In the genomic region with DNA sequence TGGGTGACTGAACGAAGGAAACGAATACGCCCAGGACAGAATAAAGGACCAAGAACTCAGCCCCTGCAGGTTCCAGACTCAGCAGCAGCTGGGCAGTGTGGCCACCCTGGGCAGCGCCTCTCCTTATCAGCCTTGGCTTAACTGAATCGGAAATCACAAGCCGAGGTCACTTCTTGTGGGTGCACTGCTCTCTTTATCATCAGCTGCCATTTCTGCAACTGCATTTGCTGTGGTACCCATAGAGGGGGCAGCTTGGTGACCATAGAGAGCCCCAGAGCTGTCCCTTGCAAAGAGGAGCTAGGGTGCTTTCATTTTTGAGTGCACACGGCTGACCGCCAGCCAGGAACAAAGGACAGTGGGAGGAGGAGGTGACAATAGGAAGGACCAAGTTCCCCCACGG, we compare ENCODE assay signal across 1 cellular context.
TF ChIP-seq lines count a peak whose summit lies in the region.

No MANE protein-coding gene starts in this region.

TF ChIP-seq in GM12878, 131 proteins besides CTCF, POLR2A, EP300 and RAD21:
- TF ChIP-seq, protein P1, sequence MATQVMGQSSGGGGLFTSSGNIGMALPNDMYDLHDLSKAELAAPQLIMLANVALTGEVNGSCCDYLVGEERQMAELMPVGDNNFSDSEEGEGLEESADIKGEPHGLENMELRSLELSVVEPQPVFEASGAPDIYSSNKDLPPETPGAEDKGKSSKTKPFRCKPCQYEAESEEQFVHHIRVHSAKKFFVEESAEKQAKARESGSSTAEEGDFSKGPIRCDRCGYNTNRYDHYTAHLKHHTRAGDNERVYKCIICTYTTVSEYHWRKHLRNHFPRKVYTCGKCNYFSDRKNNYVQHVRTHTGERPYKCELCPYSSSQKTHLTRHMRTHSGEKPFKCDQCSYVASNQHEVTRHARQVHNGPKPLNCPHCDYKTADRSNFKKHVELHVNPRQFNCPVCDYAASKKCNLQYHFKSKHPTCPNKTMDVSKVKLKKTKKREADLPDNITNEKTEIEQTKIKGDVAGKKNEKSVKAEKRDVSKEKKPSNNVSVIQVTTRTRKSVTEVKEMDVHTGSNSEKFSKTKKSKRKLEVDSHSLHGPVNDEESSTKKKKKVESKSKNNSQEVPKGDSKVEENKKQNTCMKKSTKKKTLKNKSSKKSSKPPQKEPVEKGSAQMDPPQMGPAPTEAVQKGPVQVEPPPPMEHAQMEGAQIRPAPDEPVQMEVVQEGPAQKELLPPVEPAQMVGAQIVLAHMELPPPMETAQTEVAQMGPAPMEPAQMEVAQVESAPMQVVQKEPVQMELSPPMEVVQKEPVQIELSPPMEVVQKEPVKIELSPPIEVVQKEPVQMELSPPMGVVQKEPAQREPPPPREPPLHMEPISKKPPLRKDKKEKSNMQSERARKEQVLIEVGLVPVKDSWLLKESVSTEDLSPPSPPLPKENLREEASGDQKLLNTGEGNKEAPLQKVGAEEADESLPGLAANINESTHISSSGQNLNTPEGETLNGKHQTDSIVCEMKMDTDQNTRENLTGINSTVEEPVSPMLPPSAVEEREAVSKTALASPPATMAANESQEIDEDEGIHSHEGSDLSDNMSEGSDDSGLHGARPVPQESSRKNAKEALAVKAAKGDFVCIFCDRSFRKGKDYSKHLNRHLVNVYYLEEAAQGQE (IDR thresholded peaks at IDR 0.05; ENCODE audit: low read depth, low read length), result no peak
- TF ChIP-seq ZNF24 (IDR thresholded peaks at IDR 0.05), result no peak
- TF ChIP-seq, protein P2, sequence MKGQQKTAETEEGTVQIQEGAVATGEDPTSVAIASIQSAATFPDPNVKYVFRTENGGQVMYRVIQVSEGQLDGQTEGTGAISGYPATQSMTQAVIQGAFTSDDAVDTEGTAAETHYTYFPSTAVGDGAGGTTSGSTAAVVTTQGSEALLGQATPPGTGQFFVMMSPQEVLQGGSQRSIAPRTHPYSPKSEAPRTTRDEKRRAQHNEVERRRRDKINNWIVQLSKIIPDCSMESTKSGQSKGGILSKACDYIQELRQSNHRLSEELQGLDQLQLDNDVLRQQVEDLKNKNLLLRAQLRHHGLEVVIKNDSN (IDR thresholded peaks at IDR 0.05; ENCODE audit: borderline replicate concordance, extremely low read length, insufficient read depth, low read depth, low read length), result no peak
- no peak for TF ChIP-seq RB1 (IDR thresholded peaks at IDR 0.05; ENCODE audit: borderline replicate concordance)
- TF ChIP-seq PAX5 (IDR thresholded peaks at IDR 0.05; ENCODE audit: borderline replicate concordance, low read depth, low read length), result no peak
- TF ChIP-seq BRCA1 (IDR thresholded peaks at IDR 0.05; ENCODE audit: low read depth, low read length), result no peak
- no peak for TF ChIP-seq CUX1 (IDR thresholded peaks at IDR 0.05; ENCODE audit: insufficient replicate concordance, low read depth, low read length)
- TF ChIP-seq SPI1 (IDR thresholded peaks at IDR 0.05; ENCODE audit: borderline replicate concordance, insufficient read depth, low read depth, low read length), result no peak
- no peak for TF ChIP-seq ZBTB33 (IDR thresholded peaks at IDR 0.05)
- no peak for TF ChIP-seq BCLAF1 (IDR thresholded peaks at IDR 0.05)
TF ChIP-seq in GM12878: peak in this region for 0.
